Comparison of ENCODE assay signal across 8 cellular contexts in genomic region chr10:99845837-99846382, GRCh38.
DNase-seq lines count a peak whose midpoint lies in the region; ATAC-seq and TF ChIP-seq lines count a peak whose summit lies in the region.

No MANE protein-coding gene starts in this region.

- no peak overlapping the region for H3K27ac Mint-ChIP-seq in naive thymus-derived CD4-positive, alpha-beta T cell
- H3K27ac Mint-ChIP-seq in stimulated activated naive B cell treated with anti-CD40 and anti-IgM and Interleukin-4, amounts not matched to agents 10 μg/mL and 1 μg/mL and 100 μg/mL, for 72 hours: no peak overlapping the region

- H3K36me3 ChIP-seq in HUES48 (ENCODE audit: control insufficient read depth, insufficient read depth, low read length): no peaks in the 10 kb centered on the region
- H3K36me3 ChIP-seq in esophagus muscularis mucosa: no peaks in the 10 kb centered on the region
- no peaks in the 10 kb centered on the region for H3K36me3 ChIP-seq in naive thymus-derived CD4-positive, alpha-beta T cell (ENCODE audit: control insufficient read depth in 2 of 3, insufficient read depth in 3 of 3, low read length in 3 of 3)

- peak; percentile 65 for ATAC-seq in GM18909 (IDR thresholded peaks at IDR 0.05; ENCODE audit: poor library complexity, unreplicated experiment)
- peak; percentile 94 for ATAC-seq in naive thymus-derived CD4-positive, alpha-beta T cell
- peak; percentile 90 to 94 for ATAC-seq in stimulated activated naive B cell treated with anti-CD40 and anti-IgM and Interleukin-4, amounts not matched to agents 10 μg/mL and 1 μg/mL and 100 μg/mL, for 72 hours (replicated peaks)

- H3K9me3 Mint-ChIP-seq in naive thymus-derived CD4-positive, alpha-beta T cell: no peaks in the 10 kb centered on the region
- no peaks in the 10 kb centered on the region for H3K9me3 Mint-ChIP-seq in stimulated activated naive B cell treated with anti-CD40 and anti-IgM and Interleukin-4, amounts not matched to agents 10 μg/mL and 1 μg/mL and 100 μg/mL, for 72 hours

- H3K27ac ChIP-seq in HUES48 (ENCODE audit: low read depth, low read length) (no peak overlapping the region), esophagus muscularis mucosa (replicated peaks in 1 of 4) (peak overlapping the region in 3 of 4 donors; percentile 22 to 62 (median 39))
- no peak overlapping the region for H3K27ac ChIP-seq in naive thymus-derived CD4-positive, alpha-beta T cell (ENCODE audit: low read depth, low read length)

- H3K4me1 ChIP-seq in HUES48 (ENCODE audit: control insufficient read depth, insufficient read depth, low read length) (peaks cover 45% of the 10 kb centered on the region), esophagus muscularis mucosa (peaks cover 7 to 26% (median 18%) of the 10 kb centered on the region in 4 donors)
- H3K4me1 ChIP-seq in naive thymus-derived CD4-positive, alpha-beta T cell (ENCODE audit: control insufficient read depth in 2 of 2, insufficient read depth in 2 of 2, low read length in 2 of 2): peaks cover 0 to 5% of the 10 kb centered on the region in 2 donors

- DNase-seq in AG09309 (ENCODE audit: low read depth): peak; percentile 91
- DNase-seq in OCI-M2 (lab: John Stamatoyannopoulos, UW; ENCODE audit: unreplicated experiment): peak; percentile 62
- peak; percentile 46 for DNase-seq in activated T-cell treated with anti-CD3 and anti-CD28 coated beads for 48 hours (ENCODE audit: low read depth)
- peak; percentile 95 for DNase-seq in esophagus muscularis mucosa (ENCODE audit: extremely low spot score)
- peak; percentile 22 to 78 (median 71) for DNase-seq in naive thymus-derived CD4-positive, alpha-beta T cell
- DNase-seq in stimulated activated naive B cell treated with anti-CD40 and anti-IgM and Interleukin-4, amounts not matched to agents 10 μg/mL and 1 μg/mL and 100 μg/mL, for 72 hours: peak; percentile 54

- H3K27me3 Mint-ChIP-seq in naive thymus-derived CD4-positive, alpha-beta T cell: peaks cover 0 to 3% (median 0%) of the 10 kb centered on the region in 5 donors
- H3K27me3 Mint-ChIP-seq in stimulated activated naive B cell treated with anti-CD40 and anti-IgM and Interleukin-4, amounts not matched to agents 10 μg/mL and 1 μg/mL and 100 μg/mL, for 72 hours: no peaks in the 10 kb centered on the region

- H3K4me1 Mint-ChIP-seq in naive thymus-derived CD4-positive, alpha-beta T cell: peaks cover 0 to 8% (median 5%) of the 10 kb centered on the region in 7 donors
- peaks cover 6 to 11% of the 10 kb centered on the region in 2 donors for H3K4me1 Mint-ChIP-seq in stimulated activated naive B cell treated with anti-CD40 and anti-IgM and Interleukin-4, amounts not matched to agents 10 μg/mL and 1 μg/mL and 100 μg/mL, for 72 hours

- no peak overlapping the region for H3K9ac ChIP-seq in HUES48 (ENCODE audit: low read depth, low read length)

- H3K27me3 ChIP-seq in HUES48 (ENCODE audit: control insufficient read depth, insufficient read depth, low read length): no peaks in the 10 kb centered on the region
- no peaks in the 10 kb centered on the region for H3K27me3 ChIP-seq in esophagus muscularis mucosa
- H3K27me3 ChIP-seq in naive thymus-derived CD4-positive, alpha-beta T cell (ENCODE audit: control insufficient read depth in 2 of 2, insufficient read depth in 2 of 2, low read length in 2 of 2): no peaks in the 10 kb centered on the region

- TF ChIP-seq CTCF in AG09309 (IDR thresholded peaks at IDR 0.05; ENCODE audit: control insufficient read depth, insufficient read depth, low read depth, low read length, missing control alignments) (peak; percentile 83), esophagus muscularis mucosa (IDR thresholded peaks at IDR 0.05) (peak; percentile 92 to 95 (median 93))

- POLR2A ChIA-PET in naive thymus-derived CD4-positive, alpha-beta T cell (lab: Charles Lee): no interaction called here

- intact Hi-C loops in esophagus muscularis mucosa (cut with DNase I): loop anchor here (1.0 to 10.0 kb wide), 2 partner anchors 169 to 200 kb away; no protein-coding TSS in a partner anchor
- intact Hi-C loops in naive thymus-derived CD4-positive, alpha-beta T cell (cut with micrococcal nuclease): loop anchor here (1.0 to 10.0 kb wide), 6 partner anchors 163 to 496 kb away; partner anchors contain the start of genes DNMBP (in 2 of the 2), CHUK (in 1 of the 2) and ERLIN1 (in 1 of the 2)

- TF ChIP-seq EP300 in esophagus muscularis mucosa (IDR thresholded peaks at IDR 0.05): no peak

- peak overlapping the region in 9 of 10 donors; percentile 39 to 59 (median 50) for H3K4me3 Mint-ChIP-seq in naive thymus-derived CD4-positive, alpha-beta T cell
- peak overlapping the region; percentile 59 to 67 for H3K4me3 Mint-ChIP-seq in stimulated activated naive B cell treated with anti-CD40 and anti-IgM and Interleukin-4, amounts not matched to agents 10 μg/mL and 1 μg/mL and 100 μg/mL, for 72 hours

- H3K4me3 ChIP-seq in AG09309 (ENCODE audit: control insufficient read depth, low read depth, low read length): no peak overlapping the region
- H3K4me3 ChIP-seq in HUES48 (ENCODE audit: low read depth, low read length): peak overlapping the region; percentile 28; the same call in 1 of the 2 replicates
- peak overlapping the region; percentile 38 to 48 (median 44) for H3K4me3 ChIP-seq in esophagus muscularis mucosa
- H3K4me3 ChIP-seq in naive thymus-derived CD4-positive, alpha-beta T cell (ENCODE audit: low read length): no peak overlapping the region

- peaks cover 0 to 4% (median 0%) of the 10 kb centered on the region in 5 donors for H3K36me3 Mint-ChIP-seq in naive thymus-derived CD4-positive, alpha-beta T cell
- peaks cover 7 to 8% of the 10 kb centered on the region in 2 donors for H3K36me3 Mint-ChIP-seq in stimulated activated naive B cell treated with anti-CD40 and anti-IgM and Interleukin-4, amounts not matched to agents 10 μg/mL and 1 μg/mL and 100 μg/mL, for 72 hours

- H3K9me3 ChIP-seq in HUES48 (ENCODE audit: control insufficient read depth, insufficient read depth, low read length) (peaks cover 3% of the 10 kb centered on the region; the same call in 1 of the 2 replicates), esophagus muscularis mucosa (no peaks in the 10 kb centered on the region)
- H3K9me3 ChIP-seq in naive thymus-derived CD4-positive, alpha-beta T cell (ENCODE audit: control insufficient read depth in 2 of 3, low read length in 3 of 3): no peaks in the 10 kb centered on the region

- 5% methylated on average over 18 of the region's 18 CpGs for WGBS in esophagus muscularis mucosa

- TF ChIP-seq POLR2A in esophagus muscularis mucosa (IDR thresholded peaks at IDR 0.05; ENCODE audit: low read depth): no peak

- CTCF ChIA-PET in naive thymus-derived CD4-positive, alpha-beta T cell (lab: Charles Lee): interaction anchor here (0.6 to 5.8 kb wide), 20 partner anchors 7 to 664 kb away, joined by 3 to 77 read pairs (median 3); partner anchors contain the start of gene DNMBP

Comparison
In these comparisons a context has a peak if more than half of its experiments do, and no peak if none do; other contexts are left out.
1. H3K4me3 ChIP-seq: peak in HUES48 (single experiment) and esophagus muscularis mucosa (4 of 4); none in AG09309 (single experiment) and naive thymus-derived CD4-positive, alpha-beta T cell (single experiment).
2. H3K27ac ChIP-seq: peak in esophagus muscularis mucosa (3 of 4); none in HUES48 (single experiment) and naive thymus-derived CD4-positive, alpha-beta T cell (single experiment).
3. Peak in every context shown above with its lines, with median percentiles within 50 percentile points of each other: DNase-seq and ATAC-seq.